17 cellular contexts compared by ENCODE assay signal in genomic region chr18:36195427-36196122, GRCh38. TPM values are rescaled to one million over a fixed set of nuclear protein-coding genes. Genes with fewer than 3 reads are reported as not detected.
DNase-seq lines count a peak whose midpoint lies in the region; ATAC-seq, FAIRE-seq and TF ChIP-seq lines count a peak whose summit lies in the region.
"Had no signal": no experiment of that assay in that cellular context is flagged by ENCODE, and none has a peak within 500 bp of the region (broad histone marks: within the 10 kb centered on the region; RNA-seq: fewer than 3 reads in every experiment).

No MANE protein-coding gene starts in this region.

- DNase-seq in T-helper 17 cell (no peak), bronchial epithelial cell (ENCODE audit: low read depth) (no peak), left cardiac atrium (no peak), NCI-H1048 (lab: John Stamatoyannopoulos, UW) (no peak), NCI-H446 treated with DMSO at 0.1 percent for 48 hours (lab: John Stamatoyannopoulos, UW) (no peak), Ammon's horn (ENCODE audit: low spot score) (no peak)
- no peak for DNase-seq in naive thymus-derived CD4-positive, alpha-beta T cell
- DNase-seq: DMS 273 treated with DMSO at 0.1 percent for 48 hours; H9; NCI-H1436 treated with DMSO at 0.1 percent for 48 hours; NCI-H2081 treated with DMSO at 0.1 percent for 48 hours; NK-92 treated with Interleukin-12 subunit alpha and Interleukin-12 subunit beta, amount 100 ng/mL, for 24 hours; OCI-M1; RPMI8226 had no signal

- TF ChIP-seq POLR2A in GM18505 (IDR thresholded peaks at IDR 0.05; ENCODE audit: borderline replicate concordance, extremely low read depth, insufficient read depth, insufficient read length), result no peak

- no peaks in the 10 kb centered on the region for H3K9me3 ChIP-seq in T-helper 17 cell (ENCODE audit: control insufficient read depth, low read length, poor library complexity, severe bottlenecking)
- no peaks in the 10 kb centered on the region for H3K9me3 ChIP-seq in naive thymus-derived CD4-positive, alpha-beta T cell (ENCODE audit: control insufficient read depth in 2 of 3, low read length in 3 of 3)
- H3K9me3 ChIP-seq: BLaER1, SJSA1 had no signal

- ATAC-seq in T-helper 17 cell (no peak), left cardiac atrium (peak; percentile 70 to 78), GM18505 (IDR thresholded peaks at IDR 0.05; ENCODE audit: unreplicated experiment) (no peak)
- peak; percentile 31 for ATAC-seq in naive thymus-derived CD4-positive, alpha-beta T cell

- peaks cover 2% of the 10 kb centered on the region for H3K4me1 Mint-ChIP-seq in T-helper 17 cell
- no peaks in the 10 kb centered on the region for H3K4me1 Mint-ChIP-seq in naive thymus-derived CD4-positive, alpha-beta T cell
- H3K4me1 Mint-ChIP-seq: H9 had no signal

- POLR2A ChIA-PET in naive thymus-derived CD4-positive, alpha-beta T cell (lab: Charles Lee), result no interaction called here

- intact Hi-C loops in left cardiac atrium (cut with DNase I), result no loop called here
- intact Hi-C loops in naive thymus-derived CD4-positive, alpha-beta T cell (cut with micrococcal nuclease), result no loop called here

- no peak overlapping the region for H3K4me3 ChIP-seq in bronchial epithelial cell (ENCODE audit: low read depth, low read length)
- no peak overlapping the region for H3K4me3 ChIP-seq in naive thymus-derived CD4-positive, alpha-beta T cell (ENCODE audit: low read length)
- H3K4me3 ChIP-seq: BLaER1, SJSA1 had no signal

- H3K27ac Mint-ChIP-seq in T-helper 17 cell, result no peak overlapping the region
- H3K27ac Mint-ChIP-seq in naive thymus-derived CD4-positive, alpha-beta T cell, result no peak overlapping the region

- peaks cover 2% of the 10 kb centered on the region for H3K36me3 Mint-ChIP-seq in T-helper 17 cell (ENCODE audit: low read depth)
- H3K36me3 Mint-ChIP-seq in naive thymus-derived CD4-positive, alpha-beta T cell, result peaks cover 0 to 4% (median 0%) of the 10 kb centered on the region in 5 donors

- CTCF ChIA-PET in naive thymus-derived CD4-positive, alpha-beta T cell (lab: Charles Lee), result interaction anchor here (0.7 kb wide), 1 partner anchor 67 kb away, joined by 3 read pairs; the partner anchor contains the start of gene SLC39A6

- no peaks in the 10 kb centered on the region for H3K4me1 ChIP-seq in naive thymus-derived CD4-positive, alpha-beta T cell (ENCODE audit: control insufficient read depth in 2 of 2, insufficient read depth in 2 of 2, low read length in 2 of 2)
- H3K4me1 ChIP-seq: BLaER1, SJSA1 had no signal

- H3K27me3 Mint-ChIP-seq in T-helper 17 cell, result peaks cover 21% of the 10 kb centered on the region
- H3K27me3 Mint-ChIP-seq in naive thymus-derived CD4-positive, alpha-beta T cell, result peaks cover 0 to 24% (median 11%) of the 10 kb centered on the region in 5 donors

- peak overlapping the region; percentile 49 for H3K4me3 Mint-ChIP-seq in T-helper 17 cell
- H3K4me3 Mint-ChIP-seq in naive thymus-derived CD4-positive, alpha-beta T cell, result no peak overlapping the region
- H3K4me3 Mint-ChIP-seq: H9 had no signal

- H3K27ac ChIP-seq in naive thymus-derived CD4-positive, alpha-beta T cell (ENCODE audit: low read depth, low read length), result no peak overlapping the region
- H3K27ac ChIP-seq: BLaER1, SJSA1 had no signal

- FAIRE-seq in bronchial epithelial cell (lab: Jason Lieb, UNC), result peak; percentile 87

- no peaks in the 10 kb centered on the region for H3K9me3 Mint-ChIP-seq in naive thymus-derived CD4-positive, alpha-beta T cell
- H3K9me3 Mint-ChIP-seq: H9 had no signal

- H3K36me3 ChIP-seq in bronchial epithelial cell (ENCODE audit: control insufficient read depth, insufficient read depth, low read length), result peaks cover 9% of the 10 kb centered on the region
- H3K36me3 ChIP-seq in naive thymus-derived CD4-positive, alpha-beta T cell (ENCODE audit: control insufficient read depth in 2 of 3, insufficient read depth in 3 of 3, low read length in 3 of 3), result no peaks in the 10 kb centered on the region
- H3K36me3 ChIP-seq: BLaER1, SJSA1 had no signal

- H3K27me3 ChIP-seq in bronchial epithelial cell (ENCODE audit: control insufficient read depth, insufficient read depth, low read length), result no peaks in the 10 kb centered on the region
- no peaks in the 10 kb centered on the region for H3K27me3 ChIP-seq in naive thymus-derived CD4-positive, alpha-beta T cell (ENCODE audit: control insufficient read depth in 2 of 2, insufficient read depth in 2 of 2, low read length in 2 of 2)
- H3K27me3 ChIP-seq: BLaER1, SJSA1 had no signal

- no peak for TF ChIP-seq CTCF in bronchial epithelial cell (IDR thresholded peaks at IDR 0.05; ENCODE audit: insufficient read depth, low read length, severe bottlenecking)

RNA-seq across cellular contexts. Expression of gene MOCOS, which starts 8.3 kb away (rescaled TPM):
- total RNA-seq in T-helper 17 cell (under 1 TPM in 1 of 2 donors, not detected in 1; 0.30 TPM), bronchial epithelial cell (24.5 and 37.0 TPM in 2 replicates), left cardiac atrium (1 to 10 TPM in 1 of 2 donors, under 1 TPM in 1; 0.97 to 1.4 TPM)
- under 1 TPM in 1 of 5 experiments, not detected in 4; 0.05 TPM for total RNA-seq in naive thymus-derived CD4-positive, alpha-beta T cell
- polyA plus RNA-seq in naive thymus-derived CD4-positive, alpha-beta T cell, result not detected

Comparison
In these comparisons a context has a peak if more than half of its experiments do, and no peak if none do; other contexts are left out.
1. ATAC-seq: peak in left cardiac atrium (2 of 2) and naive thymus-derived CD4-positive, alpha-beta T cell (single experiment); none in T-helper 17 cell (single experiment) and GM18505 (single experiment).
2. RNA of gene MOCOS, which starts 8.3 kb away (total RNA-seq): 24.5 to 37.0 TPM in bronchial epithelial cell; 0.97 to 1.4 TPM in left cardiac atrium, 0.30 TPM in T-helper 17 cell and 0.05 TPM in naive thymus-derived CD4-positive, alpha-beta T cell; every median in the first group is over 10 times any median in the second.